ENCODE assay signal across 5 cellular contexts in the genomic region with DNA sequence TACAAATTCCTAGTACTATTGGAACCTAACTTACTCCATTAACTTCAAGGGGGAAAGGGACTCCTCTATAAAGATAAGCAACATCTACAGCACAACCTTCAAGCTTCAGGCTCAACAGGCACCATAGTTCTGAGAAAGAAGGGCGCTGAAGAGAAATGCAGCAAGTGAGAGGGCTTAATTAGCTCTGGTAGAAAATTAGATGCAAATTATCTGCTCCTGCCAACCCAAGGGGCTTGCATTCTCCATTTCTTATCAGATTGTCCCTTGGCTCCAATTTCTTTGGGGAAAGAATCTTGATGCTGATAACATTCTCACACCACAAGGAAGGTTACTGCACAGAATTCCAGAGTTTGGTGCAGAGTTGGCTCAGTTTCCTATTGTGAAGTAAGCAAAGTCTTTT.
"Had no signal": no experiment of that assay in that cellular context is flagged by ENCODE, and none has a peak within 500 bp of the region (broad histone marks: within the 10 kb centered on the region; RNA-seq: fewer than 3 reads in every experiment).

No MANE protein-coding gene starts in this region.

- H2AFZ ChIP-seq: GM23338 had no signal

- H3K4me3 Mint-ChIP-seq: GM23338, H9 had no signal

- H3K27ac Mint-ChIP-seq: GM23338, H9 had no signal

- H3K4me3 ChIP-seq: GM23338, K562 had no signal

- H3K4me2 ChIP-seq: GM23338 had no signal

- DNase-seq: H9, HCEC 1CT, IMR-90 had no signal

- ATAC-seq: GM23338, K562 had no signal
